Comparison of ENCODE assay signal across 10 cellular contexts in the genomic region with DNA sequence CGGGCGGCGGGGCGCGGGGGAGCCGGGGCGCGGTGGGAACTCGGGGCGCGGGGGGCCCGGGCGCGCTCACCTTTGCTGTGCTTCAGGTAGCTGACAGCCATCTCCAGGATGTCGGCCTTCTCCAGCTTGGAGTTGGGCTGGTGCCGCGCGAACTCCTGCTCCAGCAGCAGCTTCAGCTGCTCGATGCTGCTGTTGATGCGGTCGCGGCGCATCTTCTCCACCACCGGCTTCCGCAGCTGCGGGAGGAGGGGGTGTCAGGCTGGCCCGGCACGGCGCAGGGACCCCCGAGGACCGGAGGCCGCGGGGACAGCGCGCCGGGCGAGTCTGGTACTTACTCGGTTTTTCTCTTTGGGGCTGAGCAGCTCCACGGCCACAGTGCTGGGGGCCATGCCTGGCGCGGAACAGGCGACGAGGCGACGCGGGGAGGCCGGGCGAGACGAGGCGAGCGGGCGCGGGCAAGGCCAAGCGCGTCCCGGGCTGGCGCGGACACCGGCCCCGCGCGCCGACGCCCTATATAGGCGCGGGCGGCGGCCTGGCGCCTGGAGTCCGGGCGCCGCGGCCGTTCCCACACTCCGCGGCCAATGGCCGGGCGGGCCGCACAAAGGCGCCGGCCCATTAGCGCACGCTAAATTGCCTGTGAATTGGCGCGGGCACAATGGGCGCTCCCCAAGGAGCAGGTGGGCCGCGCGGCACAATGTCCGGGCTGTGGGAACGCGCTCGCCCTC. TPM values are rescaled to one million over a fixed set of nuclear protein-coding genes. Genes with fewer than 3 reads are reported as not detected.
A peak's percentile ranks its signal among the peaks of the same experiment; 100 is the strongest.
DNase-seq lines count a peak whose midpoint lies in the region; ATAC-seq and TF ChIP-seq lines count a peak whose summit lies in the region.
"Had no signal": no experiment of that assay in that cellular context is flagged by ENCODE, and none has a peak within 500 bp of the region (broad histone marks: within the 10 kb centered on the region; RNA-seq: fewer than 3 reads in every experiment).

Gene HES5, minus strand, starts transcription at position 488 of the 725 bp plus-strand sequence. Its CDS starts 99 bp downstream, at position 389.

- peaks cover 9% of the 10 kb centered on the region for H3K27me3 Mint-ChIP-seq in activated naive CD4-positive, alpha-beta T cell treated with anti-CD3 and anti-CD28 coated beads for 36 hours (ENCODE audit: low read depth)
- H3K27me3 Mint-ChIP-seq in endothelial cell (ENCODE audit: unreplicated experiment) = peaks cover 17% of the 10 kb centered on the region

- TF ChIP-seq CTCF in transverse colon (IDR thresholded peaks at IDR 0.05) (no peak), endothelial cell (IDR thresholded peaks at IDR 0.05; ENCODE audit: unreplicated experiment) (no peak)

- CTCF ChIA-PET in activated naive CD4-positive, alpha-beta T cell treated with anti-CD3 and anti-CD28 coated beads for 36 hours (lab: Charles Lee) = interaction anchor here (0.8 to 1.2 kb wide), 4 partner anchors 10 to 17 kb away, joined by 3 to 4 read pairs (median 3); no protein-coding TSS in a partner anchor

- no peak within 1 kb of the TSS for H3K27ac Mint-ChIP-seq in activated naive CD4-positive, alpha-beta T cell treated with anti-CD3 and anti-CD28 coated beads for 36 hours
- no peak within 1 kb of the TSS for H3K27ac Mint-ChIP-seq in endothelial cell (ENCODE audit: unreplicated experiment)

- peak; percentile 55 for ATAC-seq in left colon
- no peak for ATAC-seq in aorta (ENCODE audit: low FRiP score)
- ATAC-seq in GM18861 (IDR thresholded peaks at IDR 0.05; ENCODE audit: unreplicated experiment) = no peak

- H3K9me3 Mint-ChIP-seq in activated naive CD4-positive, alpha-beta T cell treated with anti-CD3 and anti-CD28 coated beads for 36 hours = no peaks in the 10 kb centered on the region
- H3K9me3 Mint-ChIP-seq in endothelial cell (ENCODE audit: unreplicated experiment) = no peaks in the 10 kb centered on the region

- H3K27ac ChIP-seq in transverse colon (peak within 1 kb of the TSS; percentile 41 to 67 (median 56)), aorta (ENCODE audit: low read depth in 1 of 2, low read length in 2 of 2) (peak within 1 kb of the TSS in 1 of 2 donors; percentile 43)

- DNase-seq in activated naive CD4-positive, alpha-beta T cell treated with anti-CD3 and anti-CD28 coated beads for 36 hours = no peak
- DNase-seq in activated naive CD4-positive, alpha-beta T cell treated with Interleukin-2 at 50 U/mL for 16 hours = no peak
- DNase-seq in amygdala (lab: John Stamatoyannopoulos, UW) (peak in 35 of 56 donors; percentile 22 to 83 (median 55)), left colon (peak in 1 of 2 donors; percentile 64), transverse colon (peak; percentile 65), aorta (no peak), endothelial cell (ENCODE audit: low spot score) (no peak)
- DNase-seq: GDM1 had no signal

- intact Hi-C loops in activated naive CD4-positive, alpha-beta T cell treated with anti-CD3 and anti-CD28 coated beads for 36 hours (cut with micrococcal nuclease) = loop anchor here (5.0 kb wide), 1 partner anchor 333 kb away; no protein-coding TSS in a partner anchor
- intact Hi-C loops in left colon (cut with DNase I, micrococcal nuclease) (no loop called here), transverse colon (cut with DNase I; ENCODE audit: low total_unique reads) (no loop called here), aorta (cut with DNase I) (loop anchor here (5.0 to 10.0 kb wide), 3 partner anchors 55 to 338 kb away; partner anchors contain the start of genes FAAP20 (in 1 of the 2), PEX10 (in 1 of the 2) and PRXL2B (in 1 of the 2))

- no peak for TF ChIP-seq POLR2A in transverse colon (IDR thresholded peaks at IDR 0.05)

- H3K36me3 ChIP-seq in transverse colon = no peaks in the 10 kb centered on the region
- H3K36me3 ChIP-seq in aorta (ENCODE audit: control insufficient read depth in 1 of 2, insufficient read depth in 2 of 2, low read length in 1 of 2) = no peaks in the 10 kb centered on the region

- peaks cover 21% of the 10 kb centered on the region for H3K4me1 Mint-ChIP-seq in activated naive CD4-positive, alpha-beta T cell treated with anti-CD3 and anti-CD28 coated beads for 36 hours (ENCODE audit: low read depth)
- peaks cover 3% of the 10 kb centered on the region for H3K4me1 Mint-ChIP-seq in endothelial cell (ENCODE audit: unreplicated experiment)

- peaks cover 49% of the 10 kb centered on the region for H3K27me3 ChIP-seq in transverse colon
- H3K27me3 ChIP-seq in aorta (ENCODE audit: control insufficient read depth in 1 of 2, insufficient read depth in 2 of 2, low read length in 1 of 2) = no peaks in the 10 kb centered on the region

- no peak for TF ChIP-seq EP300 in transverse colon (IDR thresholded peaks at IDR 0.05; ENCODE audit: low read depth)

- H3K4me3 Mint-ChIP-seq in activated naive CD4-positive, alpha-beta T cell treated with anti-CD3 and anti-CD28 coated beads for 36 hours = peak within 1 kb of the TSS; percentile 60
- H3K4me3 Mint-ChIP-seq in endothelial cell (ENCODE audit: unreplicated experiment) = no peak within 1 kb of the TSS

- H3K4me1 ChIP-seq in transverse colon (peaks cover 32 to 54% (median 52%) of the 10 kb centered on the region in 4 donors), aorta (ENCODE audit: control insufficient read depth in 1 of 2, insufficient read depth in 2 of 2, low read length in 2 of 2) (no peaks in the 10 kb centered on the region)

- peak within 1 kb of the TSS; percentile 8 to 42 (median 16) for H3K4me3 ChIP-seq in transverse colon
- H3K4me3 ChIP-seq in aorta (ENCODE audit: low read length in 2 of 2) = no peak within 1 kb of the TSS

- H3K36me3 Mint-ChIP-seq in activated naive CD4-positive, alpha-beta T cell treated with anti-CD3 and anti-CD28 coated beads for 36 hours (ENCODE audit: low read depth) = no peaks in the 10 kb centered on the region
- peaks cover 2% of the 10 kb centered on the region for H3K36me3 Mint-ChIP-seq in endothelial cell (ENCODE audit: low read depth, unreplicated experiment)

- in situ Hi-C loops in transverse colon (cut with MboI; ENCODE audit: low pct_ligation_motif_present in 1 of 4, low pct_unique_long_range_greater_than_20kb in 1 of 4, low sequenced_read_pairs in 3 of 4) = loop anchor here in 1 of 4 donors (25.0 kb wide), 1 partner anchor 343 kb away; the partner anchor contains the start of gene FAAP20

- WGBS in transverse colon (ENCODE audit: low coverage in 1 of 2), 2 donors = 1% methylated on average over 45 of the region's 93 CpGs; no CpG with 5 or more reads in 1 of the 2 donors
- WGBS in aorta, 2 donors = 1% methylated on average over 61 to 93 of the region's 93 CpGs

- no peaks in the 10 kb centered on the region for H3K9me3 ChIP-seq in transverse colon
- H3K9me3 ChIP-seq in aorta (ENCODE audit: control insufficient read depth, low read length) = no peaks in the 10 kb centered on the region

RNA-seq across cellular contexts. Expression of gene HES5, which starts in this region (rescaled TPM):
- not detected for total RNA-seq in activated naive CD4-positive, alpha-beta T cell treated with anti-CD3 and anti-CD28 coated beads for 36 hours
- total RNA-seq in left colon (1 to 10 TPM; 2.7 to 6.2 TPM), transverse colon (1 to 10 TPM in 1 of 4 donors, under 1 TPM in 1, not detected in 2; 0.64 to 1.1 TPM), aorta (1 to 10 TPM in 1 of 2 donors, under 1 TPM in 1; 0.36 to 2.1 TPM), endothelial cell (ENCODE audit: unreplicated experiment) (not detected)
- not detected for polyA plus RNA-seq in aorta
- total RNA-seq: M059J had no signal

Comparison
In these comparisons a context has a peak if more than half of its experiments do, and no peak if none do; other contexts are left out.
1. DNase-seq: peak in amygdala (35 of 56) and transverse colon (single experiment); none in activated naive CD4-positive, alpha-beta T cell treated with anti-CD3 and anti-CD28 coated beads for 36 hours (single experiment), activated naive CD4-positive, alpha-beta T cell treated with Interleukin-2 at 50 U/mL for 16 hours (single experiment), aorta (0 of 2) and endothelial cell (single experiment).
2. H3K4me3 ChIP-seq: peak in transverse colon (4 of 4); none in aorta (0 of 2).
3. intact Hi-C loops: an anchor here in activated naive CD4-positive, alpha-beta T cell treated with anti-CD3 and anti-CD28 coated beads for 36 hours (5.0 kb wide) and aorta (5.0 to 10.0 kb wide); none called in left colon and transverse colon.